Comparison of ENCODE assay signal across 11 cellular contexts in genomic region chrX:79107891-79108718, GRCh38. TPM values are rescaled to one million over a fixed set of nuclear protein-coding genes. Genes with fewer than 3 reads are reported as not detected.
DNase-seq lines count a peak whose midpoint lies in the region; ATAC-seq, FAIRE-seq and TF ChIP-seq lines count a peak whose summit lies in the region.
"Had no signal": no experiment of that assay in that cellular context is flagged by ENCODE, and none has a peak within 500 bp of the region (broad histone marks: within the 10 kb centered on the region; RNA-seq: fewer than 3 reads in every experiment).

No MANE protein-coding gene starts in this region.

- no peak overlapping the region for H3K4me3 Mint-ChIP-seq in osteocyte (ENCODE audit: unreplicated experiment)

- TF ChIP-seq CTCF in osteocyte (IDR thresholded peaks at IDR 0.05): no peak

- H3K4me1 Mint-ChIP-seq in osteocyte (ENCODE audit: unreplicated experiment): no peaks in the 10 kb centered on the region

- no peak overlapping the region for H3K27ac Mint-ChIP-seq in osteocyte (ENCODE audit: unreplicated experiment)

- DNase-seq in CD1c-positive myeloid dendritic cell (ENCODE audit: extremely low spot score) (peak; percentile 37), GM19239 (ENCODE audit: insufficient read length, low spot score) (no peak), dermis blood vessel endothelial cell (peak; percentile 45), NCI-H2029 treated with DMSO at 0.1 percent for 48 hours (lab: John Stamatoyannopoulos, UW) (no peak), retina (no peak), osteocyte (ENCODE audit: extremely low spot score, unreplicated experiment) (no peak)
- no peak for DNase-seq in effector CD8-positive, alpha-beta T cell (lab: John Stamatoyannopoulos, UW)
- DNase-seq: C1 segment of cervical spinal cord had no signal

- H3K9me3 Mint-ChIP-seq in osteocyte (ENCODE audit: unreplicated experiment): peaks cover 1% of the 10 kb centered on the region

- H3K27me3 Mint-ChIP-seq in osteocyte (ENCODE audit: unreplicated experiment): no peaks in the 10 kb centered on the region

- FAIRE-seq in GM19239 (lab: Jason Lieb, UNC): peak; percentile 98

- no peaks in the 10 kb centered on the region for H3K36me3 Mint-ChIP-seq in osteocyte (ENCODE audit: unreplicated experiment)

- ATAC-seq in HG03342 (IDR thresholded peaks at IDR 0.05; ENCODE audit: unreplicated experiment): peak; percentile 58
- ATAC-seq: esophagus mucosa had no signal

RNA-seq across cellular contexts. Expression of gene GPR174, which starts 36.4 kb away (rescaled TPM):
- total RNA-seq in dermis blood vessel endothelial cell (under 0.01 TPM in 1 of 2 replicates, not detected in the other), osteocyte (not detected in 2 replicates)
- total RNA-seq: LHCN-M2 had no signal

Comparison
In these comparisons a context has a peak if more than half of its experiments do, and no peak if none do; other contexts are left out.
1. DNase-seq: peak in CD1c-positive myeloid dendritic cell (single experiment) and dermis blood vessel endothelial cell (single experiment); none in GM19239 (single experiment), effector CD8-positive, alpha-beta T cell (single experiment), NCI-H2029 treated with DMSO at 0.1 percent for 48 hours (single experiment), retina (single experiment) and osteocyte (single experiment).